13 cellular contexts compared by ENCODE assay signal in the genomic region with DNA sequence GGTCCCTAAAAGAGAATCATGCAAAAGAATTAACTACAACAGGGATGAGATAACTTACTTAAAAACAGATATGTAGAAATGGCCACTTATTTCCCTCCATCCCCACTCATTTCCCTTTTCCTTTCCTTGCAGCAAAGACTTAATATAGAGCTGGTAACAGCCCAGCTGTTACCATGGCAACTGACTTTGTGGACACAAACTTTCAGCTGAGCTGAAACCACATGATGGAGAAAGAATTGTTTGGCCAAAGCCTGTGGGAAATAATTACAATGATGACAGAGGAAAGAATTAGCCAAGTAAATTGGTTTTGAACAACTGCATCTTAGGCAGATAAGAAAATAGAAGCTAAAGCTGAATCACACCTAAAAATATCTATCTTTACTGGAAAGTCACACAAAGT.
DNase-seq lines count a peak whose midpoint lies in the region; ATAC-seq and TF ChIP-seq lines count a peak whose summit lies in the region.
"Had no signal": no experiment of that assay in that cellular context is flagged by ENCODE, and none has a peak within 500 bp of the region (broad histone marks: within the 10 kb centered on the region; RNA-seq: fewer than 3 reads in every experiment).

No MANE protein-coding gene starts in this region.

- H3K27ac ChIP-seq in SJCRH30 (peak overlapping the region; percentile 23; the same call in 1 of the 2 replicates), heart right ventricle (peak overlapping the region in 4 of 10 donors; percentile 5 to 55 (median 48))
- H3K27ac ChIP-seq: colonic mucosa had no signal

- H3K4me1 ChIP-seq in SJCRH30 (peaks cover 21% of the 10 kb centered on the region), heart right ventricle (peaks cover 0 to 36% (median 4%) of the 10 kb centered on the region in 9 donors)
- H3K4me1 ChIP-seq: colonic mucosa had no signal

- H3K4me3 ChIP-seq in SJCRH30 (no peak overlapping the region), heart right ventricle (no peak overlapping the region), retinal pigment epithelial cell (ENCODE audit: low read length) (no peak overlapping the region)
- H3K4me3 ChIP-seq: colonic mucosa had no signal

- H3K36me3 Mint-ChIP-seq in natural killer cell: no peaks in the 10 kb centered on the region

- H3K9me3 ChIP-seq in SJCRH30 (replicated peaks) (no peaks in the 10 kb centered on the region), heart right ventricle (peaks cover 0 to 3% (median 0%) of the 10 kb centered on the region in 11 donors)
- H3K9me3 ChIP-seq: colonic mucosa had no signal

- intact Hi-C loops in heart right ventricle (cut with DNase I): no loop called here
- intact Hi-C loops in natural killer cell (cut with micrococcal nuclease): no loop called here

- H3K4me1 Mint-ChIP-seq in natural killer cell: no peaks in the 10 kb centered on the region
- H3K4me1 Mint-ChIP-seq: stimulated activated naive CD8-positive, alpha-beta T cell treated with anti-CD3 and anti-CD28 coated beads, Interleukin-15, amount 100 ng/mL, for 72 hours had no signal

- no peaks in the 10 kb centered on the region for H3K27me3 ChIP-seq in SJCRH30
- H3K27me3 ChIP-seq in heart right ventricle: no peaks in the 10 kb centered on the region
- H3K27me3 ChIP-seq: colonic mucosa had no signal

- H3K27me3 Mint-ChIP-seq in natural killer cell (ENCODE audit: low read depth in 2 of 2): no peaks in the 10 kb centered on the region

- H3K9me3 Mint-ChIP-seq in natural killer cell: peaks cover 3 to 5% of the 10 kb centered on the region in 2 donors

- TF ChIP-seq CTCF in heart right ventricle (IDR thresholded peaks at IDR 0.05) (no peak), retinal pigment epithelial cell (conservative IDR thresholded peaks at IDR 0.05; ENCODE audit: low read depth, low read length) (no peak), natural killer cell (IDR thresholded peaks at IDR 0.05) (no peak)

- no peaks in the 10 kb centered on the region for H3K36me3 ChIP-seq in SJCRH30
- H3K36me3 ChIP-seq in heart right ventricle: no peaks in the 10 kb centered on the region
- H3K36me3 ChIP-seq: colonic mucosa had no signal

- DNase-seq in GM04504 (ENCODE audit: low read depth) (peak; percentile 56), SJCRH30 (peak; percentile 58 to 74), heart right ventricle (peak in 1 of 2 donors; percentile 68), retinal pigment epithelial cell (ENCODE audit: low read depth) (peak; percentile 76), natural killer cell (no peak), GM03348 (ENCODE audit: low spot score) (no peak)
- DNase-seq: activated T-cell treated with anti-CD3 and anti-CD28 coated beads, Interleukin-2, amount 50 U/mL, for 48 hours; colonic mucosa; NCI-H2171 treated with DMSO at 0.1 percent for 48 hours; stimulated activated naive CD8-positive, alpha-beta T cell treated with anti-CD3 and anti-CD28 coated beads, Interleukin-15, amount 100 ng/mL, for 72 hours had no signal

- ATAC-seq in heart right ventricle (peak in 7 of 8 donors; percentile 73 to 91 (median 85)), natural killer cell (no peak), GM21737 (IDR thresholded peaks at IDR 0.05; ENCODE audit: unreplicated experiment) (no peak), HG02840 (IDR thresholded peaks at IDR 0.05; ENCODE audit: low FRiP score, unreplicated experiment) (no peak)
- ATAC-seq: stimulated activated naive CD8-positive, alpha-beta T cell treated with anti-CD3 and anti-CD28 coated beads, Interleukin-15, amount 100 ng/mL, for 72 hours had no signal

- no peak overlapping the region for H3K27ac Mint-ChIP-seq in natural killer cell
- H3K27ac Mint-ChIP-seq: stimulated activated naive CD8-positive, alpha-beta T cell treated with anti-CD3 and anti-CD28 coated beads, Interleukin-15, amount 100 ng/mL, for 72 hours; T-helper 1 cell treated with Interleukin-12 subunit alpha and Interleukin-12 subunit beta and Interleukin-4 antibody, amounts not matched to agents 30 μg/mL and 1 μg/mL, for 36 hours had no signal

- no peak overlapping the region for H3K4me3 Mint-ChIP-seq in natural killer cell
- H3K4me3 Mint-ChIP-seq: stimulated activated naive CD8-positive, alpha-beta T cell treated with anti-CD3 and anti-CD28 coated beads, Interleukin-15, amount 100 ng/mL, for 72 hours; T-helper 1 cell treated with Interleukin-12 subunit alpha and Interleukin-12 subunit beta and Interleukin-4 antibody, amounts not matched to agents 30 μg/mL and 1 μg/mL, for 36 hours had no signal

Comparison
In these comparisons a context has a peak if more than half of its experiments do, and no peak if none do; other contexts are left out.
1. DNase-seq: peak in GM04504 (single experiment), SJCRH30 (2 of 2) and retinal pigment epithelial cell (single experiment); none in natural killer cell (single experiment) and GM03348 (single experiment).
2. ATAC-seq: peak in heart right ventricle (7 of 8); none in natural killer cell (0 of 3), GM21737 (single experiment) and HG02840 (single experiment).